Comparison of ENCODE assay signal across 9 cellular contexts in genomic region chr3:122100591-122101491, GRCh38. TPM values are rescaled to one million over a fixed set of nuclear protein-coding genes. Genes with fewer than 3 reads are reported as not detected.
DNase-seq lines count a peak whose midpoint lies in the region; ATAC-seq and TF ChIP-seq lines count a peak whose summit lies in the region.
"Had no signal": no experiment of that assay in that cellular context is flagged by ENCODE, and none has a peak within 500 bp of the region (broad histone marks: within the 10 kb centered on the region; RNA-seq: fewer than 3 reads in every experiment).

No MANE protein-coding gene starts in this region.

- H3K9me3 Mint-ChIP-seq in MCF 10A (ENCODE audit: unreplicated experiment): no peaks in the 10 kb centered on the region
- no peaks in the 10 kb centered on the region for H3K9me3 Mint-ChIP-seq in activated CD4-positive, alpha-beta memory T cell treated with anti-CD3 and anti-CD28 coated beads for 36 hours
- no peaks in the 10 kb centered on the region for H3K9me3 Mint-ChIP-seq in stimulated activated naive CD8-positive, alpha-beta T cell treated with anti-CD3 and anti-CD28 coated beads, Interleukin-15, Interleukin-2, amounts not matched to agents 100 ng/mL and 50 ng/mL, for 24 hours

- POLR2A ChIA-PET in MCF 10A (lab: Yijun Ruan, JAX): interaction anchor here (0.9 to 1.3 kb wide), 4 partner anchors 9 to 283 kb away, joined by 3 to 4 read pairs (median 3); partner anchors contain the start of gene FAM162A
- POLR2A ChIA-PET in activated CD4-positive, alpha-beta memory T cell treated with anti-CD3 and anti-CD28 coated beads for 36 hours (lab: Charles Lee): interaction anchor here (0.8 to 2.7 kb wide), 6 partner anchors 45 to 264 kb away, joined by 3 to 16 read pairs (median 6); no protein-coding TSS in a partner anchor

- 73% methylated on average over 7 of the region's 8 CpGs for WGBS in mammary epithelial cell (ENCODE audit: low coverage, missing lambda C conversion rate)

- H3K36me3 Mint-ChIP-seq in MCF 10A (ENCODE audit: insufficient read depth, unreplicated experiment): no peaks in the 10 kb centered on the region
- no peaks in the 10 kb centered on the region for H3K36me3 Mint-ChIP-seq in activated CD4-positive, alpha-beta memory T cell treated with anti-CD3 and anti-CD28 coated beads for 36 hours
- no peaks in the 10 kb centered on the region for H3K36me3 Mint-ChIP-seq in stimulated activated naive CD8-positive, alpha-beta T cell treated with anti-CD3 and anti-CD28 coated beads, Interleukin-15, Interleukin-2, amounts not matched to agents 100 ng/mL and 50 ng/mL, for 24 hours (ENCODE audit: low read depth)

- H3K79me2 ChIP-seq in mammary epithelial cell (ENCODE audit: insufficient read depth, low read length): no peaks in the 10 kb centered on the region

- no peaks in the 10 kb centered on the region for H3K4me1 Mint-ChIP-seq in MCF 10A (ENCODE audit: insufficient read depth, unreplicated experiment)
- peaks cover 45% of the 10 kb centered on the region for H3K4me1 Mint-ChIP-seq in activated CD4-positive, alpha-beta memory T cell treated with anti-CD3 and anti-CD28 coated beads for 36 hours (ENCODE audit: low read depth)
- H3K4me1 Mint-ChIP-seq in stimulated activated naive CD8-positive, alpha-beta T cell treated with anti-CD3 and anti-CD28 coated beads, Interleukin-15, Interleukin-2, amounts not matched to agents 100 ng/mL and 50 ng/mL, for 24 hours (ENCODE audit: low read depth): no peaks in the 10 kb centered on the region

- in situ Hi-C loops in mammary epithelial cell (cut with MboI; ENCODE audit: low sequenced_read_pairs in 2 of 2): loop anchor here (10.0 kb wide), 2 partner anchors 154 to 164 kb away; no protein-coding TSS in a partner anchor

- no peak overlapping the region for H3K27ac Mint-ChIP-seq in MCF 10A (ENCODE audit: low read depth, unreplicated experiment)
- H3K27ac Mint-ChIP-seq in activated CD4-positive, alpha-beta memory T cell treated with anti-CD3 and anti-CD28 coated beads for 36 hours: peak overlapping the region; percentile 78
- H3K27ac Mint-ChIP-seq in stimulated activated naive CD8-positive, alpha-beta T cell treated with anti-CD3 and anti-CD28 coated beads, Interleukin-15, Interleukin-2, amounts not matched to agents 100 ng/mL and 50 ng/mL, for 24 hours: peak overlapping the region; percentile 88

- intact Hi-C loops in mammary epithelial cell (cut with micrococcal nuclease): loop anchor here (1.0 to 2.0 kb wide), 5 partner anchors 157 to 554 kb away; no protein-coding TSS in a partner anchor
- intact Hi-C loops in MCF 10A (cut with micrococcal nuclease): loop anchor here (1.0 to 10.0 kb wide), 5 partner anchors 157 to 554 kb away; no protein-coding TSS in a partner anchor
- intact Hi-C loops in activated CD4-positive, alpha-beta memory T cell treated with anti-CD3 and anti-CD28 coated beads for 36 hours (cut with micrococcal nuclease): loop anchor here (1.0 to 5.0 kb wide), 13 partner anchors 9 to 1359 kb away; partner anchors contain the start of genes GOLGB1, GTF2E1, HCLS1 and MIX23
- intact Hi-C loops in left ventricle myocardium inferior (cut with micrococcal nuclease): no loop called here

- H3K27me3 ChIP-seq in mammary epithelial cell (ENCODE audit: insufficient read depth, low read length) (no peaks in the 10 kb centered on the region), left ventricle myocardium inferior (ENCODE audit: low read depth) (peaks cover 6% of the 10 kb centered on the region)

- H3K9me3 ChIP-seq in mammary epithelial cell (replicated peaks; ENCODE audit: insufficient read depth, low read length): no peaks in the 10 kb centered on the region
- no peaks in the 10 kb centered on the region for H3K9me3 ChIP-seq in left ventricle myocardium inferior (replicated peaks)

- no peak overlapping the region for H3K4me2 ChIP-seq in mammary epithelial cell (ENCODE audit: insufficient read depth, low read depth, low read length)

- dilution Hi-C loops in mammary epithelial cell (cut with HindIII; ENCODE audit: low sequenced_read_pairs): no loop called here

- peak; percentile 39 for ATAC-seq in HG02938 (IDR thresholded peaks at IDR 0.05; ENCODE audit: unreplicated experiment)

- no TSS peak for BruUV-seq in mammary epithelial cell (replicated peaks; lab: Mats Ljungman, UMichigan)
- no TSS peak for BruUV-seq in MCF 10A (replicated peaks; lab: Mats Ljungman, UMichigan)

- no peak for DNase-seq in mammary epithelial cell
- no peak for DNase-seq in MCF 10A (ENCODE audit: unreplicated experiment)
- DNase-seq in activated CD4-positive, alpha-beta memory T cell treated with anti-CD3 and anti-CD28 coated beads for 36 hours: peak; percentile 72
- no peak for DNase-seq in DMS79 (lab: John Stamatoyannopoulos, UW)
- DNase-seq in left ventricle myocardium inferior: no peak
- DNase-seq in inferior parietal cortex (ENCODE audit: extremely low spot score): no peak

- no peaks in the 10 kb centered on the region for H4K20me1 ChIP-seq in mammary epithelial cell (ENCODE audit: insufficient read depth, low read length)

- CTCF ChIA-PET in mammary epithelial cell (lab: Charles Lee; ENCODE audit: low non-redundant PET) (interaction anchor here (0.6 to 2.0 kb wide), 4 partner anchors 35 to 199 kb away, joined by 3 to 27 read pairs (median 10); no protein-coding TSS in a partner anchor), MCF 10A (lab: Yijun Ruan, JAX) (interaction anchor here (0.6 to 3.4 kb wide), 34 partner anchors 8 to 1436 kb away, joined by 3 to 36 read pairs (median 4); partner anchors contain the start of gene POLQ)
- CTCF ChIA-PET in activated CD4-positive, alpha-beta memory T cell treated with anti-CD3 and anti-CD28 coated beads for 36 hours (lab: Charles Lee): interaction anchor here (0.7 to 5.6 kb wide), 35 partner anchors 8 to 966 kb away, joined by 3 to 85 read pairs (median 5); partner anchors contain the start of genes FAM162A, PDIA5 and POLQ

- H3K36me3 ChIP-seq in mammary epithelial cell (ENCODE audit: insufficient read depth, low read length) (no peaks in the 10 kb centered on the region), left ventricle myocardium inferior (no peaks in the 10 kb centered on the region)

- H3K4me1 ChIP-seq in mammary epithelial cell (ENCODE audit: insufficient read depth, low read length) (no peaks in the 10 kb centered on the region), left ventricle myocardium inferior (peaks cover 3% of the 10 kb centered on the region)

- no peaks in the 10 kb centered on the region for H3K27me3 Mint-ChIP-seq in MCF 10A (ENCODE audit: insufficient read depth, unreplicated experiment)
- H3K27me3 Mint-ChIP-seq in activated CD4-positive, alpha-beta memory T cell treated with anti-CD3 and anti-CD28 coated beads for 36 hours: no peaks in the 10 kb centered on the region
- H3K27me3 Mint-ChIP-seq in stimulated activated naive CD8-positive, alpha-beta T cell treated with anti-CD3 and anti-CD28 coated beads, Interleukin-15, Interleukin-2, amounts not matched to agents 100 ng/mL and 50 ng/mL, for 24 hours: no peaks in the 10 kb centered on the region

- H3K9ac ChIP-seq in mammary epithelial cell (ENCODE audit: insufficient read depth, low read length): no peak overlapping the region

- H3K4me3 ChIP-seq in mammary epithelial cell (replicated peaks in 1 of 3; ENCODE audit: insufficient read depth in 1 of 3, low read depth in 2 of 3, low read length in 3 of 3) (no peak overlapping the region), left ventricle myocardium inferior (no peak overlapping the region)

- no peak for TF ChIP-seq CTCF in mammary epithelial cell (conservative IDR thresholded peaks at IDR 0.05 in 1 of 2, IDR thresholded peaks at IDR 0.05 in 1 of 2; ENCODE audit: extremely low read depth in 1 of 2, insufficient read depth in 1 of 2, low read depth in 1 of 2, low read length in 2 of 2)
- TF ChIP-seq CTCF in MCF 10A (IDR thresholded peaks at IDR 0.05; ENCODE audit: unreplicated experiment): no peak
- no peak for TF ChIP-seq CTCF in left ventricle myocardium inferior (IDR thresholded peaks at IDR 0.05; ENCODE audit: borderline replicate concordance)

- H3K27ac ChIP-seq in mammary epithelial cell (ENCODE audit: insufficient read depth, low read depth, low read length) (no peak overlapping the region), left ventricle myocardium inferior (replicated peaks) (no peak overlapping the region)

- peak overlapping the region; percentile 22 for H2AFZ ChIP-seq in mammary epithelial cell (ENCODE audit: low read depth, low read length)

- H3K4me3 Mint-ChIP-seq in MCF 10A (ENCODE audit: unreplicated experiment): no peak overlapping the region
- peak overlapping the region; percentile 44 for H3K4me3 Mint-ChIP-seq in activated CD4-positive, alpha-beta memory T cell treated with anti-CD3 and anti-CD28 coated beads for 36 hours
- H3K4me3 Mint-ChIP-seq in stimulated activated naive CD8-positive, alpha-beta T cell treated with anti-CD3 and anti-CD28 coated beads, Interleukin-15, Interleukin-2, amounts not matched to agents 100 ng/mL and 50 ng/mL, for 24 hours: peak overlapping the region; percentile 68

RNA-seq across cellular contexts. Expression of gene CD86, which starts 45.7 kb away (rescaled TPM):
- 1 to 10 TPM in 1 of 2 donors, under 1 TPM in 1; 0.17 to 9.6 TPM for total RNA-seq in mammary epithelial cell
- 4.2 TPM for polyA plus RNA-seq in mammary epithelial cell
- 4.3 TPM for polyA minus RNA-seq in mammary epithelial cell
- not detected in 2 replicates for total RNA-seq in MCF 10A (2022)
- 1 to 10 TPM; 1.4 to 1.7 TPM for total RNA-seq in activated CD4-positive, alpha-beta memory T cell treated with anti-CD3 and anti-CD28 coated beads for 36 hours
- total RNA-seq in left ventricle myocardium inferior: 3.6 TPM
- total RNA-seq: fibroblast of villous mesenchyme had no signal
